21 cellular contexts compared by ENCODE assay signal in the genomic region with DNA sequence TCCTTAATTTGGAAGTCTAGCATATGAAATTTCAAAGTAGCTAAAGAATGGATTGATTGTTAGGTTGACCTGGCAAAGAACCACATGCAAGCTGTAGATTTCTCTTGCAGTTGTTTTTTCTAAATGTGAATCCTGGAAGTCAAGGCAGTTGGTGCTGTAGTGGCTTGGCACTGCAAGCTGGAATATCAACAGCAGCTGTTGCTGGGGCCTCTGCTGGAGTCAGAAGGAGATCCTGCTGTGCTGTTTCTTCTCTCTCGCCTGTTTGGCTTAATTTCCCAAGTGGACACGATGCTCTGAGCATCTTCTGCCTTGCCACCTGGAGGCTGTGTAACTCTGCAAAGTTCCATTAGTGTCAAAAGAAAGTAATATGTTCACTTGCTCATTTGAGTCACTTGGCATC. TPM values are rescaled to one million over a fixed set of nuclear protein-coding genes. Genes with fewer than 3 reads are reported as not detected.
DNase-seq lines count a peak whose midpoint lies in the region; ATAC-seq, FAIRE-seq and TF ChIP-seq lines count a peak whose summit lies in the region.
"Had no signal": no experiment of that assay in that cellular context is flagged by ENCODE, and none has a peak within 500 bp of the region (broad histone marks: within the 10 kb centered on the region; RNA-seq: fewer than 3 reads in every experiment).

No MANE protein-coding gene starts in this region.

- FAIRE-seq in D721Med (lab: Jason Lieb, UNC): peak; percentile 21
- FAIRE-seq: keratinocyte had no signal

- no peak for TF ChIP-seq CTCF in D721Med (IDR thresholded peaks at IDR 0.05; ENCODE audit: insufficient read depth, missing control alignments)
- TF ChIP-seq CTCF in choroid plexus epithelial cell (conservative IDR thresholded peaks at IDR 0.05; ENCODE audit: low read depth, low read length): no peak
- no peak for TF ChIP-seq CTCF in omental fat pad (IDR thresholded peaks at IDR 0.05)

- H3K4me3 ChIP-seq in choroid plexus epithelial cell (ENCODE audit: low read depth, low read length): no peak overlapping the region
- H3K4me3 ChIP-seq: cardiac muscle cell, HAP-1, lung, upper lobe of right lung had no signal

- ATAC-seq in stimulated activated naive CD8-positive, alpha-beta T cell treated with anti-CD3 and anti-CD28 coated beads, Interleukin-15, Interleukin-2, amounts not matched to agents 100 U/mL and 50 U/mL, for 24 hours: no peak
- ATAC-seq in omental fat pad (ENCODE audit: low FRiP score): no peak
- ATAC-seq: activated T-cell treated with anti-CD3 and anti-CD28 coated beads, Interleukin-2, amount 50 U/mL, for 4 hours; upper lobe of right lung had no signal

- DNase-seq in D721Med (ENCODE audit: insufficient read length, low spot score) (no peak), NCI-H1694 (lab: John Stamatoyannopoulos, UW) (peak; percentile 43), choroid plexus epithelial cell (ENCODE audit: low read depth) (peak; percentile 35), pons (ENCODE audit: low spot score) (peak; percentile 85), omental fat pad (ENCODE audit: low spot score) (no peak)
- no peak for DNase-seq in stimulated activated naive CD8-positive, alpha-beta T cell treated with anti-CD3 and anti-CD28 coated beads, Interleukin-15, Interleukin-2, amounts not matched to agents 100 U/mL and 50 U/mL, for 24 hours
- DNase-seq in stimulated activated CD4-positive, alpha-beta T cell treated with anti-CD3 and anti-CD28 coated beads, Interleukin-4, amount 100 ng/mL, for 24 hours: no peak
- DNase-seq: activated CD8-positive, alpha-beta memory T cell treated with anti-CD3 and anti-CD28 coated beads for 24 hours; activated naive CD4-positive, alpha-beta T cell treated with Interleukin-2 at 50 U/mL for 16 hours; activated T-cell treated with anti-CD3 and anti-CD28 coated beads, Interleukin-2, amount 50 U/mL, for 4 hours; amniotic stem cell; erythroblast; foreskin melanocyte; NCI-H1417 treated with DMSO at 0.1 percent for 48 hours; NCI-H526 treated with DMSO at 0.1 percent for 48 hours; T1000; upper lobe of right lung had no signal

RNA-seq across cellular contexts. Expression of a gene that starts 12.6 kb away (rescaled TPM):
- 10 to 100 TPM; 34.3 to 66.5 (median 38.0) TPM for total RNA-seq in omental fat pad

Comparison
In these comparisons a context has a peak if more than half of its experiments do, and no peak if none do; other contexts are left out.
1. DNase-seq: peak in NCI-H1694 (single experiment), choroid plexus epithelial cell (single experiment) and pons (single experiment); none in D721Med (single experiment), stimulated activated naive CD8-positive, alpha-beta T cell treated with anti-CD3 and anti-CD28 coated beads, Interleukin-15, Interleukin-2, amounts not matched to agents 100 U/mL and 50 U/mL, for 24 hours (single experiment), omental fat pad (single experiment) and stimulated activated CD4-positive, alpha-beta T cell treated with anti-CD3 and anti-CD28 coated beads, Interleukin-4, amount 100 ng/mL, for 24 hours (single experiment).